In genomic region chr1:155013632-155014031, GRCh38 we compare ENCODE assay signal across 13 cellular contexts. TPM values are rescaled to one million over a fixed set of nuclear protein-coding genes. Genes with fewer than 3 reads are reported as not detected.
DNase-seq lines count a peak whose midpoint lies in the region; ATAC-seq and TF ChIP-seq lines count a peak whose summit lies in the region.
"Had no signal": no experiment of that assay in that cellular context is flagged by ENCODE, and none has a peak within 500 bp of the region (broad histone marks: within the 10 kb centered on the region; RNA-seq: fewer than 3 reads in every experiment).

No MANE protein-coding gene starts in this region.

- H3K27ac Mint-ChIP-seq in activated CD8-positive, alpha-beta memory T cell treated with anti-CD3 and anti-CD28 coated beads, Interleukin-2, amount 10 ng/mL, durations not matched to agents 7 days and 5 days = peak overlapping the region; percentile 72

- no peak for TF ChIP-seq CTCF in VCaP (conservative IDR thresholded peaks at IDR 0.05)
- TF ChIP-seq CTCF in stomach (IDR thresholded peaks at IDR 0.05) = no peak
- TF ChIP-seq CTCF in testis (IDR thresholded peaks at IDR 0.05) = no peak
- TF ChIP-seq CTCF in lower leg skin (IDR thresholded peaks at IDR 0.05) = no peak

- no peak overlapping the region for H3K4me3 Mint-ChIP-seq in activated CD8-positive, alpha-beta memory T cell treated with anti-CD3 and anti-CD28 coated beads, Interleukin-2, amount 10 ng/mL, durations not matched to agents 7 days and 5 days

- H3K9me3 Mint-ChIP-seq in activated CD8-positive, alpha-beta memory T cell treated with anti-CD3 and anti-CD28 coated beads, Interleukin-2, amount 10 ng/mL, durations not matched to agents 7 days and 5 days (ENCODE audit: low read depth) = no peaks in the 10 kb centered on the region
- H3K9me3 Mint-ChIP-seq: H9 had no signal

- H3K9me3 ChIP-seq in stomach (no peaks in the 10 kb centered on the region), testis (no peaks in the 10 kb centered on the region), aorta (ENCODE audit: control insufficient read depth, low read length) (no peaks in the 10 kb centered on the region)

- H3K27me3 ChIP-seq in stomach = no peaks in the 10 kb centered on the region
- H3K27me3 ChIP-seq in testis = no peaks in the 10 kb centered on the region
- no peaks in the 10 kb centered on the region for H3K27me3 ChIP-seq in aorta (ENCODE audit: control insufficient read depth in 1 of 2, insufficient read depth in 2 of 2, low read length in 1 of 2)

- TF ChIP-seq POLR2A in erythroblast (IDR thresholded peaks at IDR 0.05; ENCODE audit: low read length) (no peak), stomach (IDR thresholded peaks at IDR 0.05) (no peak), testis (IDR thresholded peaks at IDR 0.05) (no peak), lower leg skin (IDR thresholded peaks at IDR 0.05) (no peak)

- H3K27me3 Mint-ChIP-seq in activated CD8-positive, alpha-beta memory T cell treated with anti-CD3 and anti-CD28 coated beads, Interleukin-2, amount 10 ng/mL, durations not matched to agents 7 days and 5 days = no peaks in the 10 kb centered on the region

- H3K27ac ChIP-seq in VCaP (peak overlapping the region; percentile 100), stomach (peak overlapping the region; percentile 63 to 100 (median 99)), testis (no peak overlapping the region), aorta (ENCODE audit: low read depth in 1 of 2, low read length in 2 of 2) (no peak overlapping the region)

- WGBS in stomach, 5 donors = 26 to 39% (median 33%) methylated on average over 6 to 8 of the region's 8 CpGs
- WGBS in testis, 2 donors = 54 to 65% methylated on average over 7 to 8 of the region's 8 CpGs
- WGBS in aorta, 2 donors = 47 to 64% methylated on average over 5 to 8 of the region's 8 CpGs
- WGBS in lower leg skin, 2 donors = 39 to 40% methylated on average over 8 of the region's 8 CpGs

- peaks cover 28 to 56% (median 44%) of the 10 kb centered on the region in 4 donors for H3K36me3 ChIP-seq in stomach
- H3K36me3 ChIP-seq in testis (ENCODE audit: low read depth, missing control alignments) = no peaks in the 10 kb centered on the region
- H3K36me3 ChIP-seq in aorta (ENCODE audit: control insufficient read depth in 1 of 2, insufficient read depth in 2 of 2, low read length in 1 of 2) = no peaks in the 10 kb centered on the region

- ATAC-seq in activated CD8-positive, alpha-beta memory T cell treated with anti-CD3 and anti-CD28 coated beads, Interleukin-2, amount 10 ng/mL, durations not matched to agents 7 days and 5 days = no peak
- ATAC-seq in aorta (ENCODE audit: low FRiP score) = no peak
- ATAC-seq: Right ventricle myocardium inferior had no signal

- H3K4me3 ChIP-seq in stomach (peak overlapping the region in 1 of 4 donors; percentile 3), testis (no peak overlapping the region), aorta (ENCODE audit: low read length in 2 of 2) (no peak overlapping the region), lower leg skin (ENCODE audit: low read depth, poor library complexity, severe bottlenecking) (no peak overlapping the region)
- H3K4me3 ChIP-seq: coronary artery had no signal

- no peak for TF ChIP-seq EP300 in stomach (IDR thresholded peaks at IDR 0.05)

- DNase-seq in activated CD8-positive, alpha-beta memory T cell treated with anti-CD3 and anti-CD28 coated beads, Interleukin-2, amount 10 ng/mL, durations not matched to agents 7 days and 5 days = no peak
- DNase-seq in activated CD8-positive, alpha-beta memory T cell treated with anti-CD3 and anti-CD28 coated beads, Interleukin-2, amount 50 U/mL, for 4 hours = no peak
- peak; percentile 64 to 73 for DNase-seq in erythroblast (lab: John Stamatoyannopoulos, UW)
- DNase-seq in stomach = no peak
- no peak for DNase-seq in testis
- no peak for DNase-seq in aorta
- no peak for DNase-seq in lower leg skin (ENCODE audit: low spot score in 2 of 2)
- DNase-seq: ACHN, H9, NCI-H446 treated with DMSO at 0.1 percent for 48 hours had no signal

- CTCF ChIA-PET in activated CD8-positive, alpha-beta memory T cell treated with anti-CD3 and anti-CD28 coated beads, Interleukin-2, amount 10 ng/mL, durations not matched to agents 7 days and 5 days (lab: Charles Lee) = interaction anchor here (0.9 to 18.7 kb wide), 6 partner anchors 15 to 71 kb away, joined by 3 to 328 read pairs (median 5); partner anchors contain the start of genes ADAM15, EFNA4, FLAD1 and LENEP

- intact Hi-C loops in stomach (cut with DNase I; ENCODE audit: low total_unique reads) = loop anchor here (10.0 kb wide), 1 partner anchor 49 kb away; the partner anchor contains the start of gene PYGO2
- intact Hi-C loops in testis (cut with DNase I; ENCODE audit: low total_unique reads) = no loop called here
- intact Hi-C loops in aorta (cut with DNase I) = no loop called here
- intact Hi-C loops in lower leg skin (cut with DNase I; ENCODE audit: low total_unique reads) = loop anchor here (10.0 kb wide), 1 partner anchor 49 kb away; the partner anchor contains the start of gene PYGO2

- H3K4me1 ChIP-seq in stomach (peaks cover 73 to 98% (median 96%) of the 10 kb centered on the region in 4 donors), testis (peaks cover 31% of the 10 kb centered on the region), aorta (ENCODE audit: control insufficient read depth in 1 of 2, insufficient read depth in 2 of 2, low read length in 2 of 2) (no peaks in the 10 kb centered on the region)

- H3K36me3 Mint-ChIP-seq in activated CD8-positive, alpha-beta memory T cell treated with anti-CD3 and anti-CD28 coated beads, Interleukin-2, amount 10 ng/mL, durations not matched to agents 7 days and 5 days = peaks cover 16% of the 10 kb centered on the region

- peaks cover 70% of the 10 kb centered on the region for H3K4me1 Mint-ChIP-seq in activated CD8-positive, alpha-beta memory T cell treated with anti-CD3 and anti-CD28 coated beads, Interleukin-2, amount 10 ng/mL, durations not matched to agents 7 days and 5 days

RNA-seq across cellular contexts. Expression of gene ZBTB7B, which starts 11.0 kb away (rescaled TPM):
- total RNA-seq in activated CD8-positive, alpha-beta memory T cell treated with anti-CD3 and anti-CD28 coated beads, Interleukin-2, amount 10 ng/mL, durations not matched to agents 7 days and 5 days = 10 to 100 TPM; 58.1 to 74.8 TPM
- total RNA-seq in stomach (100 to 1,000 TPM in 1 of 5 donors, 10 to 100 TPM in 4; 32.3 to 134 (median 53.9) TPM), testis (10 to 100 TPM; 21.1 to 22.4 TPM), aorta (10 to 100 TPM; 46.4 to 71.1 TPM), lower leg skin (100 to 1,000 TPM; 270 to 295 (median 286) TPM)
- polyA plus RNA-seq in stomach (10 to 100 TPM; 29.6 to 39.5 (median 35.6) TPM), testis (ENCODE audit: insufficient read depth, low read depth, low replicate concordance) (18.6 TPM), aorta (10 to 100 TPM; 23.3 to 32.8 TPM)

RNA-seq across cellular contexts. Expression of gene DCST2, which starts 19.9 kb away (rescaled TPM):
- under 1 TPM; 0.09 to 0.29 TPM for total RNA-seq in activated CD8-positive, alpha-beta memory T cell treated with anti-CD3 and anti-CD28 coated beads, Interleukin-2, amount 10 ng/mL, durations not matched to agents 7 days and 5 days
- total RNA-seq in stomach (100 to 1,000 TPM in 1 of 5 donors, not detected in 4; 158 TPM), testis (10 to 100 TPM in 1 of 2 donors, 1 to 10 TPM in 1; 9.9 to 14.4 TPM), aorta (1 to 10 TPM in 1 of 2 donors, under 1 TPM in 1; 0.75 to 1.8 TPM), lower leg skin (10 to 100 TPM in 1 of 4 donors, 1 to 10 TPM in 3; 3.8 to 11.5 (median 6.3) TPM)
- polyA plus RNA-seq in stomach (1 to 10 TPM; 1.6 to 6.6 (median 6.1) TPM), testis (ENCODE audit: insufficient read depth, low read depth, low replicate concordance) (20.4 TPM), aorta (1 to 10 TPM in 1 of 2 donors, under 1 TPM in 1; 0.25 to 5.6 TPM)

RNA-seq across cellular contexts. Expression of gene DCST1, which starts 20.0 kb away (rescaled TPM):
- not detected for total RNA-seq in activated CD8-positive, alpha-beta memory T cell treated with anti-CD3 and anti-CD28 coated beads, Interleukin-2, amount 10 ng/mL, durations not matched to agents 7 days and 5 days
- under 1 TPM in 2 of 5 donors, not detected in 3; 0.18 to 0.89 TPM for total RNA-seq in stomach
- polyA plus RNA-seq in stomach = under 1 TPM in 1 of 3 donors, not detected in 2; 0.13 TPM
- total RNA-seq in testis = 1 to 10 TPM; 4.5 to 9.4 TPM
- 15.2 TPM for polyA plus RNA-seq in testis (ENCODE audit: insufficient read depth, low read depth, low replicate concordance)
- under 1 TPM in 1 of 2 donors, not detected in 1; 0.26 TPM for total RNA-seq in aorta
- polyA plus RNA-seq in aorta = not detected
- total RNA-seq in lower leg skin = 1 to 10 TPM in 2 of 4 donors, under 1 TPM in 2; 0.38 to 3.6 (median 0.87) TPM
- total RNA-seq: H9, Right ventricle myocardium inferior had no signal

RNA-seq across cellular contexts. Expression of gene LENEP, which starts 20.2 kb away (rescaled TPM):
- 1 to 10 TPM in 1 of 2 experiments, under 1 TPM in 1; 0.91 to 1.2 TPM for total RNA-seq in activated CD8-positive, alpha-beta memory T cell treated with anti-CD3 and anti-CD28 coated beads, Interleukin-2, amount 10 ng/mL, durations not matched to agents 7 days and 5 days
- total RNA-seq in stomach = 10 to 100 TPM in 1 of 5 donors, 1 to 10 TPM in 1, not detected in 3; 1.1 to 11.6 TPM
- polyA plus RNA-seq in stomach = not detected
- 1 to 10 TPM in 1 of 2 donors, not detected in 1; 1.1 TPM for total RNA-seq in testis
- not detected for polyA plus RNA-seq in testis (ENCODE audit: insufficient read depth, low read depth, low replicate concordance)
- not detected for total RNA-seq in aorta
- polyA plus RNA-seq in aorta = not detected
- total RNA-seq in lower leg skin = 1 to 10 TPM in 1 of 4 donors, not detected in 3; 1.4 TPM
- total RNA-seq: Right ventricle myocardium inferior had no signal

RNA-seq across cellular contexts. Expression of gene FLAD1, which starts 30.5 kb away (rescaled TPM):
- 10 to 100 TPM; 48.2 to 63.7 TPM for total RNA-seq in activated CD8-positive, alpha-beta memory T cell treated with anti-CD3 and anti-CD28 coated beads, Interleukin-2, amount 10 ng/mL, durations not matched to agents 7 days and 5 days
- total RNA-seq in stomach (10 to 100 TPM; 14.1 to 76.5 (median 54.8) TPM), testis (10 to 100 TPM; 26.5 to 35.0 TPM), aorta (10 to 100 TPM; 14.5 to 17.6 TPM), lower leg skin (10 to 100 TPM; 38.7 to 45.3 (median 41.6) TPM)
- polyA plus RNA-seq in stomach (10 to 100 TPM; 31.4 to 43.8 (median 40.4) TPM), testis (ENCODE audit: insufficient read depth, low read depth, low replicate concordance) (46.5 TPM), aorta (10 to 100 TPM; 23.8 to 24.2 TPM)

Comparison
In these comparisons a context has a peak if more than half of its experiments do, and no peak if none do; other contexts are left out.
1. DNase-seq: peak in erythroblast (2 of 2); none in activated CD8-positive, alpha-beta memory T cell treated with anti-CD3 and anti-CD28 coated beads, Interleukin-2, amount 10 ng/mL, durations not matched to agents 7 days and 5 days (single experiment), activated CD8-positive, alpha-beta memory T cell treated with anti-CD3 and anti-CD28 coated beads, Interleukin-2, amount 50 U/mL, for 4 hours (single experiment), stomach (single experiment), testis (single experiment), aorta (0 of 2) and lower leg skin (0 of 2).
2. H3K27ac ChIP-seq: peak in VCaP (single experiment) and stomach (5 of 5); none in testis (0 of 2) and aorta (0 of 2).
3. intact Hi-C loops: an anchor here in stomach (10.0 kb wide) and lower leg skin (10.0 kb wide); none called in testis and aorta.